In genomic region chr3:196650740-196651311, GRCh38 we compare ENCODE assay signal across 8 cellular contexts. TPM values are rescaled to one million over a fixed set of nuclear protein-coding genes. Genes with fewer than 3 reads are reported as not detected.
A peak's percentile ranks its signal among the peaks of the same experiment; 100 is the strongest.
DNase-seq lines count a peak whose midpoint lies in the region; ATAC-seq and TF ChIP-seq lines count a peak whose summit lies in the region.

No MANE protein-coding gene starts in this region.

- H3K4me3 ChIP-seq in esophagus squamous epithelium: peak overlapping the region in 1 of 4 donors; percentile 2

- H3K36me3 ChIP-seq in esophagus squamous epithelium: peaks cover 0 to 13% (median 0%) of the 10 kb centered on the region in 3 donors

- DNase-seq in A172 (ENCODE audit: low spot score): peak; percentile 97
- peak; percentile 43 for DNase-seq in GOT3 (lab: John Stamatoyannopoulos, UW)
- peak; percentile 54 to 64 for DNase-seq in SHP77 (lab: John Stamatoyannopoulos, UW)
- no peak for DNase-seq in esophagus squamous epithelium (lab: John Stamatoyannopoulos, UW)
- DNase-seq in pulmonary artery endothelial cell (ENCODE audit: low read depth, low spot score): peak; percentile 97
- DNase-seq in GM13976 (ENCODE audit: low spot score): no peak
- DNase-seq in NCI-H187 (lab: John Stamatoyannopoulos, UW): no peak

- TF ChIP-seq CTCF in esophagus squamous epithelium (IDR thresholded peaks at IDR 0.05): no peak
- TF ChIP-seq CTCF in GM13976 (IDR thresholded peaks at IDR 0.05; ENCODE audit: borderline replicate concordance, control extremely low read depth, extremely low read depth, insufficient read depth, missing control alignments): no peak

- WGBS in esophagus squamous epithelium, 2 donors: 4 to 17% methylated on average over 2 to 6 of the region's 6 CpGs

- H3K27ac ChIP-seq in esophagus squamous epithelium: peak overlapping the region; percentile 30 to 78 (median 64)

- in situ Hi-C loops in GM13976 (cut with MboI; ENCODE audit: low sequenced_read_pairs, unreplicated experiment): no loop called here

- ATAC-seq in HG03196 (IDR thresholded peaks at IDR 0.05; ENCODE audit: unreplicated experiment): no peak

- no peak for TF ChIP-seq POLR2A in esophagus squamous epithelium (IDR thresholded peaks at IDR 0.05)

- peaks cover 8 to 42% (median 18%) of the 10 kb centered on the region in 3 donors for H3K4me1 ChIP-seq in esophagus squamous epithelium

- no peaks in the 10 kb centered on the region for H3K27me3 ChIP-seq in esophagus squamous epithelium

- intact Hi-C loops in esophagus squamous epithelium (cut with DNase I): no loop called here

- no peaks in the 10 kb centered on the region for H3K9me3 ChIP-seq in esophagus squamous epithelium

RNA-seq across cellular contexts. Expression of gene NRROS, which starts 11.3 kb away (rescaled TPM):
- not detected in 2 replicates for total RNA-seq in A172 (2014; rRNA removed; shearing (Covaris generic))
- total RNA-seq in esophagus squamous epithelium (1 to 10 TPM in 1 of 4 donors, under 1 TPM in 2, not detected in 1; 0.18 to 4.8 (median 0.70) TPM), pulmonary artery endothelial cell (2.0 and 4.8 TPM in 2 replicates)

Comparison
In these comparisons a context has a peak if more than half of its experiments do, and no peak if none do; other contexts are left out.
1. DNase-seq: peak in A172 (single experiment), GOT3 (single experiment), SHP77 (2 of 2) and pulmonary artery endothelial cell (single experiment); none in esophagus squamous epithelium (single experiment), GM13976 (single experiment) and NCI-H187 (0 of 2).